ENCODE assay signal across 16 cellular contexts in genomic region chr16:4984174-4985000, GRCh38. TPM values are rescaled to one million over a fixed set of nuclear protein-coding genes. Genes with fewer than 3 reads are reported as not detected.
DNase-seq lines count a peak whose midpoint lies in the region; FAIRE-seq and TF ChIP-seq lines count a peak whose summit lies in the region.
"Had no signal": no experiment of that assay in that cellular context is flagged by ENCODE, and none has a peak within 500 bp of the region (broad histone marks: within the 10 kb centered on the region; RNA-seq: fewer than 3 reads in every experiment).

No MANE protein-coding gene starts in this region.

- H2AFZ ChIP-seq in Karpas-422 (ENCODE audit: low read length) (no peak overlapping the region), H1 (ENCODE audit: low read length) (no peak overlapping the region)

- H3K4me3 Mint-ChIP-seq in type B pancreatic cell = no peak overlapping the region
- H3K4me3 Mint-ChIP-seq: IgD-negative memory B cell had no signal

- FAIRE-seq in H1 (lab: Jason Lieb, UNC) (no peak), GM19239 (lab: Jason Lieb, UNC) (no peak)
- FAIRE-seq: A204.1 had no signal

- H3K4me1 ChIP-seq in Karpas-422 (ENCODE audit: low read length) = peaks cover 7% of the 10 kb centered on the region
- peaks cover 0 to 8% (median 5%) of the 10 kb centered on the region in 4 experiments; a peak in 6 of 7 replicates for H3K4me1 ChIP-seq in H1 (replicated peaks in 1 of 4; ENCODE audit: control insufficient read depth in 3 of 4, insufficient read depth in 4 of 4, low read length in 3 of 4)
- H3K4me1 ChIP-seq: BLaER1 treated with 17β-estradiol and CSF1 and Interleukin-3, amounts not matched to agents 10 nM and 100 nM had no signal

- no peaks in the 10 kb centered on the region for H3K9me2 ChIP-seq in Karpas-422 (replicated peaks; ENCODE audit: insufficient read depth, low read length)

- H3K36me3 Mint-ChIP-seq in type B pancreatic cell = no peaks in the 10 kb centered on the region

- H3K27ac ChIP-seq in Karpas-422 (ENCODE audit: low read length) = no peak overlapping the region
- no peak overlapping the region for H3K27ac ChIP-seq in H1 (ENCODE audit: low read depth, low read length)
- H3K27ac ChIP-seq: BLaER1 treated with 17β-estradiol and CSF1 and Interleukin-3, amounts not matched to agents 10 nM and 100 nM had no signal

- no peak for TF ChIP-seq POLR2A in H1 (IDR thresholded peaks at IDR 0.05; ENCODE audit: control extremely low read depth in 1 of 2, low read depth in 2 of 2, low read length in 2 of 2)

- H3K9me3 Mint-ChIP-seq in type B pancreatic cell = no peaks in the 10 kb centered on the region

- no peak overlapping the region for H3K23ac ChIP-seq in H1 (ENCODE audit: insufficient read length)

- no peak overlapping the region for H2BK15ac ChIP-seq in H1 (ENCODE audit: low read length)

- no peak for TF ChIP-seq CTCF in H1 (IDR thresholded peaks at IDR 0.05; ENCODE audit: control extremely low read depth in 1 of 3, insufficient read depth in 1 of 3, low read depth in 1 of 3, low read length in 3 of 3)
- TF ChIP-seq CTCF in type B pancreatic cell (conservative IDR thresholded peaks at IDR 0.05) = peak; percentile 43

- H2BK5ac ChIP-seq in H1 (ENCODE audit: low read depth, low read length) = no peak overlapping the region

- no peak overlapping the region for H3K18ac ChIP-seq in H1 (ENCODE audit: extremely low read depth, low read length)

- H2AK5ac ChIP-seq in H1 (ENCODE audit: low read depth, low read length) = no peak overlapping the region

- H3K4me2 ChIP-seq in Karpas-422 (ENCODE audit: low read depth, low read length, poor library complexity, severe bottlenecking) (peak overlapping the region; percentile 12), H1 (ENCODE audit: insufficient read depth in 1 of 2, low read depth in 2 of 2, low read length in 2 of 2) (no peak overlapping the region)
- H3K4me2 ChIP-seq: BLaER1 treated with 17β-estradiol and CSF1 and Interleukin-3, amounts not matched to agents 10 nM and 100 nM had no signal

- no peak overlapping the region for H4K8ac ChIP-seq in H1 (ENCODE audit: extremely low read depth, insufficient read depth, low read length)

- H3K4me3 ChIP-seq in Karpas-422 (ENCODE audit: low read length) (no peak overlapping the region), H1 (ENCODE audit: extremely low read depth in 1 of 4, insufficient read depth in 2 of 4, low read depth in 3 of 4, low read length in 4 of 4) (no peak overlapping the region)
- H3K4me3 ChIP-seq: BLaER1 treated with 17β-estradiol and CSF1 and Interleukin-3, amounts not matched to agents 10 nM and 100 nM had no signal

- no peak overlapping the region for H2BK12ac ChIP-seq in H1 (ENCODE audit: low read depth, low read length)

- H3K9me3 ChIP-seq in Karpas-422 (ENCODE audit: low read length) = 0 out of 2 replicates have a peak, but pooled peaks cover 2% of the 10 kb centered on the region
- H3K9me3 ChIP-seq in H1 (ENCODE audit: insufficient read depth in 2 of 2, low read depth in 1 of 2, low read length in 1 of 2) = no peaks in the 10 kb centered on the region; a peak in 1 of 4 replicates
- H3K9me3 ChIP-seq: BLaER1 treated with 17β-estradiol and CSF1 and Interleukin-3, amounts not matched to agents 10 nM and 100 nM had no signal

- no peak overlapping the region for H3K27ac Mint-ChIP-seq in type B pancreatic cell
- H3K27ac Mint-ChIP-seq: IgD-negative memory B cell had no signal

- CTCF ChIA-PET in H1 (lab: Charles Lee; ENCODE audit: partially characterized antibody) = interaction anchor here (1.0 to 2.0 kb wide), 2 partner anchors 29 to 73 kb away, joined by 4 read pairs; no protein-coding TSS in a partner anchor

- H3K27me3 ChIP-seq in Karpas-422 (ENCODE audit: low read length) (no peaks in the 10 kb centered on the region), H1 (replicated peaks in 1 of 4; ENCODE audit: control insufficient read depth in 3 of 4, extremely low read depth in 1 of 4, insufficient read depth in 3 of 4, low read length in 3 of 4) (peaks cover 4 to 25% (median 20%) of the 10 kb centered on the region in 4 experiments)

- no peak for TF ChIP-seq EP300 in H1 (IDR thresholded peaks at IDR 0.05; ENCODE audit: borderline replicate concordance in 1 of 2, low read depth in 2 of 2, low read length in 2 of 2)

- WGBS in H1 (ENCODE audit: extremely low coverage in 1 of 2, insufficient coverage in 1 of 2, insufficient read length in 1 of 2, insufficient replicate concordance in 2 of 2, low coverage in 1 of 2, low lambda C conversion rate in 2 of 2, missing lambda C conversion rate in 1 of 2), 2 experiments = 73% methylated on average over 5 of the region's 5 CpGs; no CpG with 5 or more reads in 1 of the 2 experiments

- H3K79me2 ChIP-seq in Karpas-422 (ENCODE audit: low read length) (no peaks in the 10 kb centered on the region), H1 (ENCODE audit: control insufficient read depth in 1 of 2, insufficient read depth in 2 of 2, low read length in 2 of 2) (no peaks in the 10 kb centered on the region)

- H4K20me1 ChIP-seq in Karpas-422 (ENCODE audit: insufficient read depth, low read depth, low read length) (no peaks in the 10 kb centered on the region), H1 (replicated peaks in 1 of 2; ENCODE audit: control insufficient read depth in 1 of 2, insufficient read depth in 2 of 2, low read length in 2 of 2) (no peaks in the 10 kb centered on the region)
- H4K20me1 ChIP-seq: BLaER1 treated with 17β-estradiol and CSF1 and Interleukin-3, amounts not matched to agents 10 nM and 100 nM had no signal

- no peak overlapping the region for H3K14ac ChIP-seq in H1 (ENCODE audit: insufficient read length)

- no peak overlapping the region for H4K5ac ChIP-seq in H1 (ENCODE audit: insufficient read length, low read depth, low read length)

- H2BK20ac ChIP-seq in H1 (ENCODE audit: low read length) = no peak overlapping the region

- H3K4me1 Mint-ChIP-seq in type B pancreatic cell (ENCODE audit: unreplicated experiment) = no peaks in the 10 kb centered on the region
- H3K4me1 Mint-ChIP-seq: IgD-negative memory B cell had no signal

- no peak overlapping the region for H4K91ac ChIP-seq in H1 (replicated peaks; ENCODE audit: insufficient read length, low read length)

- H3K79me1 ChIP-seq in H1 (ENCODE audit: low read depth, low read length) = no peaks in the 10 kb centered on the region

- H3K4ac ChIP-seq in H1 (replicated peaks; ENCODE audit: insufficient read length, low read depth, low read length) = no peak overlapping the region

- H3K36me3 ChIP-seq in Karpas-422 (ENCODE audit: insufficient read depth, low read length) = no peaks in the 10 kb centered on the region
- no peaks in the 10 kb centered on the region for H3K36me3 ChIP-seq in H1 (ENCODE audit: control insufficient read depth in 2 of 4, insufficient read depth in 4 of 4, low read length in 3 of 4)
- H3K36me3 ChIP-seq: BLaER1 treated with 17β-estradiol and CSF1 and Interleukin-3, amounts not matched to agents 10 nM and 100 nM had no signal

- H3K9ac ChIP-seq in Karpas-422 (ENCODE audit: low read length) (no peak overlapping the region), H1 (replicated peaks in 1 of 4; ENCODE audit: extremely low read depth in 1 of 4, low read depth in 3 of 4, low read length in 3 of 4) (no peak overlapping the region)
- H3K9ac ChIP-seq: BLaER1 treated with 17β-estradiol and CSF1 and Interleukin-3, amounts not matched to agents 10 nM and 100 nM had no signal

- no peak for TF ChIP-seq RAD21 in H1 (IDR thresholded peaks at IDR 0.05 in 1 of 2, conservative IDR thresholded peaks at IDR 0.05 in 1 of 2; ENCODE audit: low read depth in 2 of 2, low read length in 2 of 2)

- no peak overlapping the region for H2BK120ac ChIP-seq in H1 (replicated peaks; ENCODE audit: low read depth, low read length)

- DNase-seq in NCI-H2171 treated with DMSO at 0.1 percent for 48 hours (lab: John Stamatoyannopoulos, UW) = peak; percentile 15
- DNase-seq in NCI-H2171 (lab: John Stamatoyannopoulos, UW) = no peak
- DNase-seq in Karpas-422 = peak; percentile 54
- no peak for DNase-seq in H1 (ENCODE audit: low read depth in 1 of 2, low spot score in 2 of 2)
- DNase-seq in type B pancreatic cell (ENCODE audit: extremely low spot score, unreplicated experiment) = no peak
- no peak for DNase-seq in CD1c-positive myeloid dendritic cell (ENCODE audit: extremely low spot score)
- no peak for DNase-seq in NCI-H2196 treated with DMSO at 0.1 percent for 48 hours (lab: John Stamatoyannopoulos, UW; ENCODE audit: unreplicated experiment)
- no peak for DNase-seq in GM19239 (ENCODE audit: insufficient read length, low spot score)
- DNase-seq: H7, NCI-H1417, NCI-H1930, NCI-H2227 treated with DMSO at 0.1 percent for 48 hours, NCI-H524 had no signal

- no peak overlapping the region for H3K56ac ChIP-seq in H1 (replicated peaks; ENCODE audit: insufficient read length, low read depth, low read length)

- peaks cover 53% of the 10 kb centered on the region for H3K27me3 Mint-ChIP-seq in type B pancreatic cell

- POLR2A ChIA-PET in H1 (lab: Charles Lee; ENCODE audit: partially characterized antibody) = no interaction called here

- peaks cover 4% of the 10 kb centered on the region; the same call in 1 of the 2 replicates for H3K23me2 ChIP-seq in H1 (ENCODE audit: low read depth, low read length)

RNA-seq across cellular contexts. Expression of gene SEC14L5, which starts 26.3 kb away (rescaled TPM):
- total RNA-seq in Karpas-422 (2014; rRNA removed; shearing (Covaris generic); ENCODE audit: low replicate concordance) = not detected in 2 replicates
- total RNA-seq in H1 (2021; fragmentation: NEBNext Ultra II Directional; extraction: Animal tissue kit (Norgen Biotek cat#: 25700)) = 3.0 and 3.2 TPM in 2 replicates
- polyA plus RNA-seq in H1 (2011; rRNA removed) = 1.9 and 2.1 TPM in 2 replicates
- polyA plus RNA-seq in H1 (2011; cell fraction: cytosol; rRNA removed) = 2.1 TPM
- polyA plus RNA-seq in H1 (2011; cell fraction: nucleus; rRNA removed) = 2.7 TPM
- 1.9 to 2.9 TPM (median 2.3 TPM) in 4 replicates for polyA plus RNA-seq in H1 (2012, experiment 1 of 2)
- 1.6 TPM for polyA plus RNA-seq in H1 (2012, experiment 2 of 2)
- polyA plus RNA-seq in H1 (2013, experiment 1 of 2) = 1.1 TPM
- 0.99 TPM for polyA plus RNA-seq in H1 (2013, experiment 2 of 2)
- 4.0 and 5.8 TPM in 2 replicates for polyA minus RNA-seq in H1 (2011; rRNA and poly(A)+ RNA removed)
- 1.7 TPM for polyA minus RNA-seq in H1 (2011; cell fraction: cytosol; rRNA and poly(A)+ RNA removed)
- polyA minus RNA-seq in H1 (2011; cell fraction: nucleus; rRNA and poly(A)+ RNA removed) = 2.9 TPM
- total RNA-seq in type B pancreatic cell (ENCODE audit: low replicate concordance) = 0.71 and 0.92 TPM in 2 replicates

RNA-seq across cellular contexts. Expression of gene PPL, which starts 47.4 kb away (rescaled TPM):
- not detected in 2 replicates for total RNA-seq in Karpas-422 (2014; rRNA removed; shearing (Covaris generic); ENCODE audit: low replicate concordance)
- 28.8 and 29.5 TPM in 2 replicates for total RNA-seq in H1 (2021; fragmentation: NEBNext Ultra II Directional; extraction: Animal tissue kit (Norgen Biotek cat#: 25700))
- polyA plus RNA-seq in H1 (2011; rRNA removed) = 11.3 and 15.8 TPM in 2 replicates
- 13.7 TPM for polyA plus RNA-seq in H1 (2011; cell fraction: cytosol; rRNA removed)
- 46.9 TPM for polyA plus RNA-seq in H1 (2011; cell fraction: nucleus; rRNA removed)
- 16.5 to 27.4 TPM (median 22.8 TPM) in 4 replicates for polyA plus RNA-seq in H1 (2012, experiment 1 of 2)
- 5.2 TPM for polyA plus RNA-seq in H1 (2012, experiment 2 of 2)
- polyA plus RNA-seq in H1 (2013, experiment 1 of 2) = 16.4 TPM
- 15.4 TPM for polyA plus RNA-seq in H1 (2013, experiment 2 of 2)
- 21.5 and 22.3 TPM in 2 replicates for polyA minus RNA-seq in H1 (2011; rRNA and poly(A)+ RNA removed)
- polyA minus RNA-seq in H1 (2011; cell fraction: cytosol; rRNA and poly(A)+ RNA removed) = 15.9 TPM
- 21.8 TPM for polyA minus RNA-seq in H1 (2011; cell fraction: nucleus; rRNA and poly(A)+ RNA removed)
- 142 and 428 TPM in 2 replicates for total RNA-seq in type B pancreatic cell (ENCODE audit: low replicate concordance)

RNA-seq across cellular contexts. Expression of gene NAGPA, which starts 49.3 kb away (rescaled TPM):
- 12.6 and 19.3 TPM in 2 replicates for total RNA-seq in Karpas-422 (2014; rRNA removed; shearing (Covaris generic); ENCODE audit: low replicate concordance)
- 13.2 and 13.6 TPM in 2 replicates for total RNA-seq in H1 (2021; fragmentation: NEBNext Ultra II Directional; extraction: Animal tissue kit (Norgen Biotek cat#: 25700))
- polyA plus RNA-seq in H1 (2011; rRNA removed) = 10.1 and 13.6 TPM in 2 replicates
- 11.1 TPM for polyA plus RNA-seq in H1 (2011; cell fraction: cytosol; rRNA removed)
- polyA plus RNA-seq in H1 (2011; cell fraction: nucleus; rRNA removed) = 22.2 TPM
- 6.7 to 12.4 TPM (median 10.6 TPM) in 4 replicates for polyA plus RNA-seq in H1 (2012, experiment 1 of 2)
- polyA plus RNA-seq in H1 (2012, experiment 2 of 2) = 7.6 TPM
- 11.8 TPM for polyA plus RNA-seq in H1 (2013, experiment 1 of 2)
- 10.6 TPM for polyA plus RNA-seq in H1 (2013, experiment 2 of 2)
- 6.0 and 7.2 TPM in 2 replicates for polyA minus RNA-seq in H1 (2011; rRNA and poly(A)+ RNA removed)
- polyA minus RNA-seq in H1 (2011; cell fraction: cytosol; rRNA and poly(A)+ RNA removed) = 4.6 TPM
- polyA minus RNA-seq in H1 (2011; cell fraction: nucleus; rRNA and poly(A)+ RNA removed) = 10.6 TPM
- total RNA-seq in type B pancreatic cell (ENCODE audit: low replicate concordance) = 16.8 and 18.0 TPM in 2 replicates

Comparison
In these comparisons a context has a peak if more than half of its experiments do, and no peak if none do; other contexts are left out.
1. DNase-seq: peak in NCI-H2171 treated with DMSO at 0.1 percent for 48 hours (single experiment) and Karpas-422 (single experiment); none in NCI-H2171 (single experiment), H1 (0 of 2), type B pancreatic cell (single experiment), CD1c-positive myeloid dendritic cell (single experiment), NCI-H2196 treated with DMSO at 0.1 percent for 48 hours (single experiment) and GM19239 (single experiment).
2. RNA of gene PPL, which starts 47.4 kb away (total RNA-seq): 142 to 428 TPM in type B pancreatic cell and 28.8 to 29.5 TPM in H1; not detected in Karpas-422; every median in the first group is over 10 times any median in the second.